ENCODE assay signal across 11 cellular contexts in genomic region chr15:85639752-85640381, GRCh38.
DNase-seq lines count a peak whose midpoint lies in the region; ATAC-seq and TF ChIP-seq lines count a peak whose summit lies in the region.
"Had no signal": no experiment of that assay in that cellular context is flagged by ENCODE, and none has a peak within 500 bp of the region (broad histone marks: within the 10 kb centered on the region; RNA-seq: fewer than 3 reads in every experiment).

No MANE protein-coding gene starts in this region.

- no peak overlapping the region for H3K4me3 ChIP-seq in thyroid gland (replicated peaks in 1 of 3)
- H3K4me3 ChIP-seq: body of pancreas had no signal

- H3K36me3 ChIP-seq in thyroid gland: no peaks in the 10 kb centered on the region

- ATAC-seq in HG03469 (IDR thresholded peaks at IDR 0.05; ENCODE audit: unreplicated experiment): peak; percentile 88
- peak; percentile 69 for ATAC-seq in esophagus mucosa
- ATAC-seq: body of pancreas had no signal

- peaks cover 65% of the 10 kb centered on the region for H3K4me1 Mint-ChIP-seq in activated T-cell treated with anti-CD3 and anti-CD28 coated beads, Interleukin-2, amount 50 U/mL, for 24 hours (ENCODE audit: low read depth)

- H3K27me3 ChIP-seq in thyroid gland: no peaks in the 10 kb centered on the region
- H3K27me3 ChIP-seq: body of pancreas had no signal

- no peaks in the 10 kb centered on the region for H3K9me3 Mint-ChIP-seq in activated T-cell treated with anti-CD3 and anti-CD28 coated beads, Interleukin-2, amount 50 U/mL, for 24 hours
- H3K9me3 Mint-ChIP-seq: nephron had no signal

- intact Hi-C loops in thyroid gland (cut with DNase I): no loop called here

- TF ChIP-seq POLR2A in thyroid gland (IDR thresholded peaks at IDR 0.05): no peak

- H3K27me3 Mint-ChIP-seq in activated T-cell treated with anti-CD3 and anti-CD28 coated beads, Interleukin-2, amount 50 U/mL, for 24 hours: no peaks in the 10 kb centered on the region

- peak overlapping the region; percentile 74 for H3K27ac Mint-ChIP-seq in activated T-cell treated with anti-CD3 and anti-CD28 coated beads, Interleukin-2, amount 50 U/mL, for 24 hours

- no peak for DNase-seq in activated T-cell treated with anti-CD3 and anti-CD28 coated beads, Interleukin-2, amount 50 U/mL, for 24 hours
- DNase-seq in activated T-cell treated with anti-CD3 and anti-CD28 coated beads, Interleukin-2, amount 50 U/mL, for 1 hour: no peak
- DNase-seq in thyroid gland: no peak
- DNase-seq in stimulated activated CD4-positive, alpha-beta T cell treated with anti-CD3 and anti-CD28 coated beads, Interleukin-2, amount 100 ng/mL, for 24 hours: no peak
- DNase-seq in DMS114 treated with DMSO at 0.1 percent for 48 hours (lab: John Stamatoyannopoulos, UW; ENCODE audit: unreplicated experiment): no peak
- DNase-seq in NCI-H146 treated with DMSO at 0.1 percent for 48 hours (lab: John Stamatoyannopoulos, UW; ENCODE audit: unreplicated experiment): no peak
- DNase-seq: body of pancreas, SHP77 treated with DMSO at 0.1 percent for 48 hours had no signal

- H3K27ac ChIP-seq in thyroid gland: peak overlapping the region in 2 of 3 donors; percentile 27 to 60

- H3K9me3 ChIP-seq in thyroid gland: no peaks in the 10 kb centered on the region
- H3K9me3 ChIP-seq: body of pancreas had no signal

- H3K4me1 ChIP-seq in thyroid gland: peaks cover 29 to 56% of the 10 kb centered on the region in 2 donors

- H3K4me3 Mint-ChIP-seq in activated T-cell treated with anti-CD3 and anti-CD28 coated beads, Interleukin-2, amount 50 U/mL, for 24 hours: peak overlapping the region; percentile 21
- H3K4me3 Mint-ChIP-seq: nephron had no signal

- WGBS in thyroid gland, 2 donors: 62 to 66% methylated on average over 3 of the region's 3 CpGs

- peaks cover 60% of the 10 kb centered on the region for H3K36me3 Mint-ChIP-seq in activated T-cell treated with anti-CD3 and anti-CD28 coated beads, Interleukin-2, amount 50 U/mL, for 24 hours (ENCODE audit: low read depth)

- TF ChIP-seq CTCF in thyroid gland (IDR thresholded peaks at IDR 0.05): no peak
